ENCODE assay signal across 21 cellular contexts in the genomic region with DNA sequence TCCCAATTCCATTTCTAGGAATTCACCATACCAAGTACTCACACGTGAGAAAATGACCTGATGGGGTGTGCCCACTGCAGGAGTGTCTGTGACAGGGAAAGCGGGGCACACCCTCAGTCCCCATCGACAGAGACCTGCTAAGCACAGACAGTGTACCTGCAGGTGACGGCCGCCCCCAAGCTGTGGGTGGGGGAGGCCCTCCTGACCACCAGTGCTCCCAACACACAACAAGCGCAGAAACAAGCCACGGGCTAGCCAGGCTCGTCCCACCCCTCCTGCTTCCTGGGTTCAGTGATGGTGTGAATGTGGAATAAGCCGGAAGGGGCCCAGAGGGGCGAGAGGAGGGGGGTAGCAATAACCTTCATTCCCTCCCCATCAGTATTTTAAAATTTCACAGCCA. TPM values are rescaled to one million over a fixed set of nuclear protein-coding genes. Genes with fewer than 3 reads are reported as not detected.
A peak's percentile ranks its signal among the peaks of the same experiment; 100 is the strongest.
DNase-seq lines count a peak whose midpoint lies in the region; ATAC-seq and TF ChIP-seq lines count a peak whose summit lies in the region.
"Had no signal": no experiment of that assay in that cellular context is flagged by ENCODE, and none has a peak within 500 bp of the region (broad histone marks: within the 10 kb centered on the region; RNA-seq: fewer than 3 reads in every experiment).

No MANE protein-coding gene starts in this region.

- no peaks in the 10 kb centered on the region for H3K27me3 ChIP-seq in CD4-positive, CD25-positive, alpha-beta regulatory T cell (ENCODE audit: control insufficient read depth, insufficient read depth, low read length)
- H3K27me3 ChIP-seq in left lung, result no peaks in the 10 kb centered on the region
- no peaks in the 10 kb centered on the region for H3K27me3 ChIP-seq in parathyroid adenoma (ENCODE audit: control insufficient read depth, insufficient read depth, low read length)
- H3K27me3 ChIP-seq: ascending aorta, cardiac muscle cell, heart right ventricle had no signal

- no peak for ATAC-seq in CD4-positive, CD25-positive, alpha-beta regulatory T cell (ENCODE audit: low read depth in 2 of 2)
- no peak for ATAC-seq in left lung
- no peak for ATAC-seq in GM18519 (IDR thresholded peaks at IDR 0.05; ENCODE audit: low FRiP score, unreplicated experiment)
- ATAC-seq: activated CD8-positive, alpha-beta T cell treated with anti-CD3 and anti-CD28 coated beads for 36 hours; CD8-positive, alpha-beta T cell; effector memory CD8-positive, alpha-beta T cell; natural killer cell treated with Interleukin-12 subunit alpha and Interleukin-12 subunit beta and Interleukin-15 and Interleukin-18, amount 100 ng/mL, for 72 hours; stimulated activated naive B cell treated with anti-CD40 and anti-IgM and Interleukin-4, amounts not matched to agents 10 μg/mL and 1 μg/mL and 100 μg/mL, for 72 hours had no signal

- peaks cover 17% of the 10 kb centered on the region for H3K36me3 ChIP-seq in CD4-positive, CD25-positive, alpha-beta regulatory T cell (ENCODE audit: control insufficient read depth, insufficient read depth, low read length)
- H3K36me3 ChIP-seq in left lung, result peaks cover 0 to 26% of the 10 kb centered on the region in 2 donors
- H3K36me3 ChIP-seq in parathyroid adenoma (ENCODE audit: control insufficient read depth, insufficient read depth, low read length), result no peaks in the 10 kb centered on the region

- H3K4me2 ChIP-seq in parathyroid adenoma (ENCODE audit: low read length), result peak overlapping the region; percentile 20

- H3K4me3 Mint-ChIP-seq in CD4-positive, CD25-positive, alpha-beta regulatory T cell, result no peak overlapping the region
- no peak overlapping the region for H3K4me3 Mint-ChIP-seq in activated naive CD8-positive, alpha-beta T cell treated with anti-CD3 and anti-CD28 coated beads for 36 hours
- H3K4me3 Mint-ChIP-seq: activated CD8-positive, alpha-beta T cell treated with anti-CD3 and anti-CD28 coated beads for 36 hours; activated naive CD8-positive, alpha-beta T cell treated with anti-CD3 and anti-CD28 coated beads, Interleukin-2, amount 10 ng/mL, durations not matched to agents 7 days and 5 days; CD8-positive, alpha-beta T cell; effector memory CD8-positive, alpha-beta T cell; natural killer cell treated with Interleukin-12 subunit alpha and Interleukin-12 subunit beta and Interleukin-15 and Interleukin-18, amount 100 ng/mL, for 72 hours; stimulated activated naive B cell treated with anti-CD40 and anti-IgM and Interleukin-4, amounts not matched to agents 10 μg/mL and 1 μg/mL and 100 μg/mL, for 72 hours had no signal

- TF ChIP-seq CTCF in left lung (IDR thresholded peaks at IDR 0.05) (no peak), parathyroid adenoma (IDR thresholded peaks at IDR 0.05) (no peak)

- intact Hi-C loops in left lung (cut with DNase I), result no loop called here

- no peaks in the 10 kb centered on the region for H3K9me3 ChIP-seq in CD4-positive, CD25-positive, alpha-beta regulatory T cell (ENCODE audit: control insufficient read depth in 2 of 2, low read length in 2 of 2)
- no peaks in the 10 kb centered on the region for H3K9me3 ChIP-seq in left lung
- no peaks in the 10 kb centered on the region for H3K9me3 ChIP-seq in parathyroid adenoma (ENCODE audit: control insufficient read depth, low read length)
- H3K9me3 ChIP-seq: ascending aorta, heart right ventricle had no signal

- H3K27ac ChIP-seq in CD4-positive, CD25-positive, alpha-beta regulatory T cell (ENCODE audit: insufficient read depth, low read length, poor library complexity, severe bottlenecking), result peak overlapping the region; percentile 31
- peak overlapping the region; percentile 48 to 81 for H3K27ac ChIP-seq in left lung
- peak overlapping the region; percentile 87 for H3K27ac ChIP-seq in parathyroid adenoma
- H3K27ac ChIP-seq: cardiac muscle cell, HL-60 had no signal

- H3K9ac ChIP-seq in parathyroid adenoma, result no peak overlapping the region

- no peaks in the 10 kb centered on the region for H3K27me3 Mint-ChIP-seq in CD4-positive, CD25-positive, alpha-beta regulatory T cell
- no peaks in the 10 kb centered on the region for H3K27me3 Mint-ChIP-seq in activated naive CD8-positive, alpha-beta T cell treated with anti-CD3 and anti-CD28 coated beads for 36 hours
- H3K27me3 Mint-ChIP-seq: activated CD8-positive, alpha-beta T cell treated with anti-CD3 and anti-CD28 coated beads for 36 hours; effector memory CD8-positive, alpha-beta T cell; natural killer cell treated with Interleukin-12 subunit alpha and Interleukin-12 subunit beta and Interleukin-15 and Interleukin-18, amount 100 ng/mL, for 72 hours had no signal

- DNase-seq in CD4-positive, CD25-positive, alpha-beta regulatory T cell, result no peak
- DNase-seq in activated naive CD8-positive, alpha-beta T cell treated with anti-CD3 and anti-CD28 coated beads for 36 hours, result no peak
- DNase-seq in left lung (no peak), LoVo (ENCODE audit: low spot score) (no peak), GM03348 (ENCODE audit: low spot score) (no peak), Ammon's horn (ENCODE audit: low spot score) (no peak)
- DNase-seq: activated CD4-positive, alpha-beta T cell treated with anti-CD3 and anti-CD28 coated beads for 1 hour; activated naive CD8-positive, alpha-beta T cell treated with anti-CD3 and anti-CD28 coated beads, Interleukin-2, amount 10 ng/mL, durations not matched to agents 7 days and 5 days; AML-193; effector memory CD8-positive, alpha-beta T cell had no signal

- no peak overlapping the region for H3K27ac Mint-ChIP-seq in CD4-positive, CD25-positive, alpha-beta regulatory T cell
- peak overlapping the region; percentile 42 for H3K27ac Mint-ChIP-seq in activated naive CD8-positive, alpha-beta T cell treated with anti-CD3 and anti-CD28 coated beads for 36 hours
- H3K27ac Mint-ChIP-seq: activated CD8-positive, alpha-beta T cell treated with anti-CD3 and anti-CD28 coated beads for 36 hours; activated naive CD8-positive, alpha-beta T cell treated with anti-CD3 and anti-CD28 coated beads, Interleukin-2, amount 10 ng/mL, durations not matched to agents 7 days and 5 days; activated T-helper 2 cell treated with anti-CD3 and anti-CD28 coated beads, Interferon-gamma antibody, Interleukin-2, Interleukin-4, amounts not matched to agents 10 μg/mL and 5 μg/mL and 100 μg/mL, durations not matched to agents 14 hours and 24 hours and 36 hours; effector memory CD8-positive, alpha-beta T cell; natural killer cell treated with Interleukin-12 subunit alpha and Interleukin-12 subunit beta and Interleukin-15 and Interleukin-18, amount 100 ng/mL, for 72 hours; stimulated activated naive B cell treated with anti-CD40 and anti-IgM and Interleukin-4, amounts not matched to agents 10 μg/mL and 1 μg/mL and 100 μg/mL, for 72 hours had no signal

- H3K79me2 ChIP-seq in parathyroid adenoma, result peaks cover 17% of the 10 kb centered on the region

- H2AFZ ChIP-seq in parathyroid adenoma, result no peak overlapping the region

- peaks cover 26% of the 10 kb centered on the region for H3K4me1 ChIP-seq in CD4-positive, CD25-positive, alpha-beta regulatory T cell (ENCODE audit: control insufficient read depth, insufficient read depth, low read length, poor library complexity, severe bottlenecking)
- H3K4me1 ChIP-seq in left lung (peaks cover 54 to 61% of the 10 kb centered on the region in 2 donors), parathyroid adenoma (peaks cover 46% of the 10 kb centered on the region)

- no peak overlapping the region for H3K4me3 ChIP-seq in CD4-positive, CD25-positive, alpha-beta regulatory T cell (ENCODE audit: low read depth, low read length)
- no peak overlapping the region for H3K4me3 ChIP-seq in left lung
- no peak overlapping the region for H3K4me3 ChIP-seq in parathyroid adenoma (ENCODE audit: low read depth, low read length)
- H3K4me3 ChIP-seq: cardiac muscle cell had no signal

- H3K36me3 Mint-ChIP-seq in CD4-positive, CD25-positive, alpha-beta regulatory T cell, result peaks cover 11% of the 10 kb centered on the region
- H3K36me3 Mint-ChIP-seq in activated naive CD8-positive, alpha-beta T cell treated with anti-CD3 and anti-CD28 coated beads for 36 hours, result peaks cover 5% of the 10 kb centered on the region
- H3K36me3 Mint-ChIP-seq: activated naive CD8-positive, alpha-beta T cell treated with anti-CD3 and anti-CD28 coated beads, Interleukin-2, amount 10 ng/mL, durations not matched to agents 7 days and 5 days; natural killer cell treated with Interleukin-12 subunit alpha and Interleukin-12 subunit beta and Interleukin-15 and Interleukin-18, amount 100 ng/mL, for 72 hours had no signal

- peaks cover 30 to 63% (median 44%) of the 10 kb centered on the region in 4 donors for H3K4me1 Mint-ChIP-seq in CD4-positive, CD25-positive, alpha-beta regulatory T cell
- peaks cover 50% of the 10 kb centered on the region for H3K4me1 Mint-ChIP-seq in activated naive CD8-positive, alpha-beta T cell treated with anti-CD3 and anti-CD28 coated beads for 36 hours

- no peaks in the 10 kb centered on the region for H3K9me3 Mint-ChIP-seq in CD4-positive, CD25-positive, alpha-beta regulatory T cell
- H3K9me3 Mint-ChIP-seq in activated naive CD8-positive, alpha-beta T cell treated with anti-CD3 and anti-CD28 coated beads for 36 hours, result no peaks in the 10 kb centered on the region
- H3K9me3 Mint-ChIP-seq: activated CD8-positive, alpha-beta T cell treated with anti-CD3 and anti-CD28 coated beads for 36 hours; activated naive CD8-positive, alpha-beta T cell treated with anti-CD3 and anti-CD28 coated beads, Interleukin-2, amount 10 ng/mL, durations not matched to agents 7 days and 5 days; activated T-helper 2 cell treated with anti-CD3 and anti-CD28 coated beads, Interferon-gamma antibody, Interleukin-2, Interleukin-4, amounts not matched to agents 10 μg/mL and 5 μg/mL and 100 μg/mL, durations not matched to agents 14 hours and 24 hours and 36 hours; CD8-positive, alpha-beta T cell; effector memory CD8-positive, alpha-beta T cell; natural killer cell treated with Interleukin-12 subunit alpha and Interleukin-12 subunit beta and Interleukin-15 and Interleukin-18, amount 100 ng/mL, for 72 hours; stimulated activated naive B cell treated with anti-CD40 and anti-IgM and Interleukin-4, amounts not matched to agents 10 μg/mL and 1 μg/mL and 100 μg/mL, for 72 hours had no signal

RNA-seq across cellular contexts. Expression of a gene that starts 31.9 kb away (rescaled TPM):
- 33.7 TPM for total RNA-seq in CD4-positive, CD25-positive, alpha-beta regulatory T cell
- polyA plus RNA-seq in CD4-positive, CD25-positive, alpha-beta regulatory T cell, result 1 to 10 TPM; 1.6 to 2.2 (median 1.8) TPM
- total RNA-seq in activated naive CD8-positive, alpha-beta T cell treated with anti-CD3 and anti-CD28 coated beads for 36 hours, result 1 to 10 TPM; 5.5 to 5.7 TPM
- total RNA-seq in left lung, result 10 to 100 TPM; 23.4 to 24.1 TPM

Comparison
In these comparisons a context has a peak if more than half of its experiments do, and no peak if none do; other contexts are left out.
1. H3K27ac ChIP-seq: peak in every context shown above with its lines; median percentile 87 in parathyroid adenoma; 64 in left lung; 31 in CD4-positive, CD25-positive, alpha-beta regulatory T cell.